Comparison of ENCODE assay signal across 7 cellular contexts in the genomic region with DNA sequence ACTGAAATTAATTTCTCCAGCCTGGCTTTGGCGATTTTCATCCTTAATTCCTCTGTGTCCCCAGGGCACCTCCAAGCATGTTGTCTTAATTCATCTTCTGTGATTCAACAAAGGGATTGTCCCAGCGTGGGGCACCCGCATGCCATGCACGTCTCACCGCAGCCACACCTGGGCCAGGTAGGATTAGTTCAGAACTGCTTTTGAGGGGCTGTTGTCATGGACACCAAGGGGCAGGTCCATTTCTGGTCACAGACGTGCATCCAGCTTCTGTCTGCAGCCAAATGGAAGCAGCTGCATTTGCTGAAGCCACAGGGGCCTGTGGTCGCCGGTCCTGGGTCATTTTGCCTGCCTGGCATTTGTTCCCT.
A peak's percentile ranks its signal among the peaks of the same experiment; 100 is the strongest.
DNase-seq lines count a peak whose midpoint lies in the region; FAIRE-seq and TF ChIP-seq lines count a peak whose summit lies in the region.
"Not testable (repeated sequence)": the region's sequence is repeated elsewhere in the genome, so short reads cannot be mapped to it uniquely, and the experiment has no call there.

No MANE protein-coding gene starts in this region.

- not testable (repeated sequence) for H4K91ac ChIP-seq in neuronal stem cell (ENCODE audit: low read depth, low read length, poor library complexity)

- peak overlapping the region; percentile 55 for H3K23ac ChIP-seq in neuronal stem cell (ENCODE audit: low read depth, low read length, poor library complexity)

- H2BK120ac ChIP-seq in neuronal stem cell (ENCODE audit: low read depth, low read length): not testable (repeated sequence)

- not testable (repeated sequence) for H3K9me3 ChIP-seq in neuronal stem cell (replicated peaks in 1 of 2; ENCODE audit: control insufficient read depth in 2 of 2, insufficient read depth in 1 of 2, low read depth in 1 of 2, low read length in 2 of 2); thyroid gland

- not testable (repeated sequence) for H2AFZ ChIP-seq in neuronal stem cell (ENCODE audit: low read length)

- not testable (repeated sequence) for H3K4me3 ChIP-seq in bronchial epithelial cell (ENCODE audit: low read depth, low read length); neuronal stem cell (ENCODE audit: low read length in 2 of 2); thyroid gland (replicated peaks in 1 of 3)

- not testable (repeated sequence) for H3K18ac ChIP-seq in neuronal stem cell (ENCODE audit: low read length)

- H3K9ac ChIP-seq in neuronal stem cell (ENCODE audit: low read depth, low read length, poor library complexity): not testable (repeated sequence)

- not testable (repeated sequence) for TF ChIP-seq POLR2A in thyroid gland (IDR thresholded peaks at IDR 0.05)

- H3K36me3 ChIP-seq in bronchial epithelial cell (ENCODE audit: control insufficient read depth, insufficient read depth, low read length); neuronal stem cell (replicated peaks in 1 of 2; ENCODE audit: control insufficient read depth in 2 of 2, insufficient read depth in 2 of 2, low read length in 2 of 2); thyroid gland: not testable (repeated sequence)

- not testable (repeated sequence) for H3K4ac ChIP-seq in neuronal stem cell (ENCODE audit: low read length)

- H2BK15ac ChIP-seq in neuronal stem cell (ENCODE audit: low read length): not testable (repeated sequence)

- not testable (repeated sequence) for H3K14ac ChIP-seq in neuronal stem cell (ENCODE audit: low read length)

- not testable (repeated sequence) for H2BK12ac ChIP-seq in neuronal stem cell (ENCODE audit: low read length)

- H4K8ac ChIP-seq in neuronal stem cell (ENCODE audit: low read depth, low read length): not testable (repeated sequence)

- H2AK5ac ChIP-seq in neuronal stem cell (ENCODE audit: low read depth, low read length): not testable (repeated sequence)

- not testable (repeated sequence) for H3K4me2 ChIP-seq in neuronal stem cell (ENCODE audit: insufficient read depth, low read length, poor library complexity, severe bottlenecking)

- TF ChIP-seq CTCF in bronchial epithelial cell (IDR thresholded peaks at IDR 0.05; ENCODE audit: insufficient read depth, low read length, severe bottlenecking); thyroid gland (IDR thresholded peaks at IDR 0.05): not testable (repeated sequence)

- intact Hi-C loops in thyroid gland (cut with DNase I): not testable (repeated sequence)

- H3K27ac ChIP-seq in neuronal stem cell (replicated peaks; ENCODE audit: low read length): not testable (repeated sequence)
- peak overlapping the region; percentile 24 to 85 (median 70) for H3K27ac ChIP-seq in thyroid gland

- DNase-seq in DMS79 (lab: John Stamatoyannopoulos, UW) (peak; percentile 56), NCI-H748 (lab: John Stamatoyannopoulos, UW; ENCODE audit: unreplicated experiment) (peak; percentile 86), SW480 (ENCODE audit: low spot score) (peak; percentile 32), bronchial epithelial cell (ENCODE audit: low read depth) (peak; percentile 6), kidney tubule cell (ENCODE audit: low spot score) (peak; percentile 68), thyroid gland (peak in 1 of 2 donors; percentile 36)
- DNase-seq in neuronal stem cell (ENCODE audit: low spot score): not testable (repeated sequence)

- FAIRE-seq in bronchial epithelial cell (lab: Jason Lieb, UNC): peak; percentile 43

- H3K27me3 ChIP-seq in bronchial epithelial cell (ENCODE audit: control insufficient read depth, insufficient read depth, low read length); neuronal stem cell (ENCODE audit: control insufficient read depth in 3 of 3, insufficient read depth in 3 of 3, low read depth in 1 of 3, low read length in 3 of 3); thyroid gland: not testable (repeated sequence)

- H3K79me1 ChIP-seq in neuronal stem cell (ENCODE audit: low read depth, low read length): not testable (repeated sequence)

- no CpG with 5 or more reads among the region's 8 CpGs for WGBS in neuronal stem cell (ENCODE audit: extremely low coverage in 2 of 2, insufficient read length in 2 of 2, insufficient replicate concordance in 1 of 2), 2 donors
- WGBS in thyroid gland, 2 donors: 24 to 63% methylated on average over 3 to 8 of the region's 8 CpGs

- H2BK5ac ChIP-seq in neuronal stem cell (ENCODE audit: low read length): not testable (repeated sequence)

- not testable (repeated sequence) for H3K4me1 ChIP-seq in neuronal stem cell (ENCODE audit: control insufficient read depth in 2 of 2, insufficient read depth in 1 of 2, low read depth in 1 of 2, low read length in 2 of 2); thyroid gland
